5 cellular contexts compared by ENCODE assay signal in genomic region chr5:174087783-174088182, GRCh38. TPM values are rescaled to one million over a fixed set of nuclear protein-coding genes. Genes with fewer than 3 reads are reported as not detected.
"Had no signal": no experiment of that assay in that cellular context is flagged by ENCODE, and none has a peak within 500 bp of the region (broad histone marks: within the 10 kb centered on the region; RNA-seq: fewer than 3 reads in every experiment).

No MANE protein-coding gene starts in this region.

- DNase-seq: H9, HCEC 1CT had no signal

- ATAC-seq: GM23338, HepG2 had no signal

- H3K4me3 ChIP-seq: GM23338 had no signal

RNA-seq across cellular contexts. Expression of gene NSG2, which starts 42.3 kb away (rescaled TPM):
- total RNA-seq: GM23338, H9, HepG2, HT1080 had no signal
